In the genomic region with DNA sequence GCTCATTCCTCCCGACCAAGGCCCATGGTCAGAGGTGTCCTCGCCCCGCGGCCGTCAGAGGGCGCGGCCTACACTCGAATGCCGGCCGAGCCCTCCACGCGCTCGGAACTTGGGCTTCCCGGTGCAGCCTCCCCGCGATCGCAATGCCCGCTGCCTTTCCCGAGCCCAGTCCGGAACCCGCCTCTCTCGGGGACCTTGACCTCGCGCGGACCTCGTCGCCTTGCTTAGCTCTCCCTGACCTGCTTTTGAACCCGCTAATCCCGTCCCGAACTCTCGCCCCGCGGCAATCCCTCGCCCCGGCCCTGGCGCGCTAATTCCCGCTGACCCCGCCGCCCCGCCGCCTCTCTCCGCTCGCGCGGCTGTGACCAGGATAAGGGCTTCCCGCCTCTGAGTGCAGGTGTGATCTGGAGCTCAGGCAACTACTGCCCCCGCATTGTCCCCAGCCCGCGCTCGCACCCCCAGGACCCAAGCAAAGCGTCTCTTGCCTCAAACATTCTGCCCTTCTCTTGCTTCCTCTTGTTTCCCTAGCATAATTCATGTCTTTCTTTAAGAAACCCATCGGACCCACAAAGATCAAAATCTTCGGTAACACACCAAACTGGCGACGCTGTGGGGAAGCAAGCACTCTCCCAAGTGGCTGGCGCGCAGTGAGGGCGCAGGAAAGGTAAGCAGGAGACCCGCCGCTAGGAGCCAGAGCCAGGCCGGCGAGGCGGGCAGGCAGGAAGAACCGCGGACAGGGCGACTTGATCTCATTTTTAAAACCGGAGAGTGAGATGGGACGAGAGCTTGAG, we compare ENCODE assay signal across 11 cellular contexts. TPM values are rescaled to one million over a fixed set of nuclear protein-coding genes. Genes with fewer than 3 reads are reported as not detected.
DNase-seq lines count a peak whose midpoint lies in the region; TF ChIP-seq lines count a peak whose summit lies in the region.
"Had no signal": no experiment of that assay in that cellular context is flagged by ENCODE, and none has a peak within 500 bp of the region (broad histone marks: within the 10 kb centered on the region; RNA-seq: fewer than 3 reads in every experiment).

No MANE protein-coding gene starts in this region.

- peak overlapping the region; percentile 67 for H3K4me2 ChIP-seq in mesendoderm (ENCODE audit: low read length)
- H3K4me2 ChIP-seq: PC-9 had no signal

- WGBS in mesendoderm (ENCODE audit: extremely low coverage, insufficient coverage, low lambda C conversion rate), result no CpG with 5 or more reads among the region's 69 CpGs

- peaks cover 90% of the 10 kb centered on the region for H3K27me3 Mint-ChIP-seq in activated naive CD4-positive, alpha-beta T cell treated with anti-CD3 and anti-CD28 coated beads, Interleukin-2, amount 10 ng/mL, durations not matched to agents 7 days and 5 days
- H3K27me3 Mint-ChIP-seq in type B pancreatic cell, result peaks cover 99% of the 10 kb centered on the region

- no peak overlapping the region for H3K9ac ChIP-seq in duodenal mucosa (ENCODE audit: low read depth in 1 of 2, low read length in 2 of 2)
- peak overlapping the region; percentile 32 for H3K9ac ChIP-seq in mesendoderm (ENCODE audit: low read length)

- H4K8ac ChIP-seq in mesendoderm (ENCODE audit: low read depth, low read length), result no peak overlapping the region

- H3K36me3 ChIP-seq in duodenal mucosa (ENCODE audit: control insufficient read depth in 1 of 2, insufficient read depth in 2 of 2, low read length in 2 of 2), result no peaks in the 10 kb centered on the region
- H3K36me3 ChIP-seq in mesendoderm (ENCODE audit: control insufficient read depth, insufficient read depth, low read length), result no peaks in the 10 kb centered on the region
- H3K36me3 ChIP-seq: BE2C had no signal

- H3K4me3 Mint-ChIP-seq in activated naive CD4-positive, alpha-beta T cell treated with anti-CD3 and anti-CD28 coated beads, Interleukin-2, amount 10 ng/mL, durations not matched to agents 7 days and 5 days, result peak overlapping the region; percentile 36
- H3K4me3 Mint-ChIP-seq in type B pancreatic cell, result peak overlapping the region; percentile 82

- CTCF ChIA-PET in activated naive CD4-positive, alpha-beta T cell treated with anti-CD3 and anti-CD28 coated beads, Interleukin-2, amount 10 ng/mL, durations not matched to agents 7 days and 5 days (lab: Charles Lee), result interaction anchor here (0.9 to 1.7 kb wide), 2 partner anchors 25 to 102 kb away, joined by 3 to 4 read pairs; no protein-coding TSS in a partner anchor

- no peak overlapping the region for H2BK5ac ChIP-seq in mesendoderm (ENCODE audit: low read length)

- H2BK15ac ChIP-seq in mesendoderm (replicated peaks; ENCODE audit: low read depth), result no peak overlapping the region

- peaks cover 6% of the 10 kb centered on the region for H3K36me3 Mint-ChIP-seq in activated naive CD4-positive, alpha-beta T cell treated with anti-CD3 and anti-CD28 coated beads, Interleukin-2, amount 10 ng/mL, durations not matched to agents 7 days and 5 days
- H3K36me3 Mint-ChIP-seq in type B pancreatic cell, result peaks cover 7% of the 10 kb centered on the region

- H3K79me2 ChIP-seq in mesendoderm (ENCODE audit: control insufficient read depth, insufficient read depth, low read length), result no peaks in the 10 kb centered on the region

- H3K79me1 ChIP-seq in mesendoderm (ENCODE audit: low read length), result no peaks in the 10 kb centered on the region

- H3K56ac ChIP-seq in mesendoderm (ENCODE audit: low read length), result peak overlapping the region; percentile 66

- H4K5ac ChIP-seq in mesendoderm (ENCODE audit: low read length), result no peak overlapping the region

- H3K4me1 ChIP-seq in duodenal mucosa (ENCODE audit: control insufficient read depth in 1 of 2, insufficient read depth in 2 of 2, low read length in 2 of 2), result peaks cover 11 to 23% of the 10 kb centered on the region in 2 donors
- H3K4me1 ChIP-seq in mesendoderm (ENCODE audit: control insufficient read depth, low read depth, low read length), result no peaks in the 10 kb centered on the region
- H3K4me1 ChIP-seq: BE2C had no signal

- DNase-seq in activated naive CD4-positive, alpha-beta T cell treated with anti-CD3 and anti-CD28 coated beads, Interleukin-2, amount 10 ng/mL, durations not matched to agents 7 days and 5 days, result no peak
- DNase-seq in activated naive CD4-positive, alpha-beta T cell (lab: John Stamatoyannopoulos, UW), result no peak
- DNase-seq in mesendoderm (peak; percentile 82), type B pancreatic cell (ENCODE audit: extremely low spot score, unreplicated experiment) (peak; percentile 69), 8988T (no peak), NCI-H2081 treated with DMSO at 0.1 percent for 48 hours (lab: John Stamatoyannopoulos, UW) (no peak), foreskin melanocyte (no peak)
- DNase-seq: BE2C, Kasumi-1, PC-9 had no signal

- no peak overlapping the region for H2BK120ac ChIP-seq in mesendoderm (ENCODE audit: low read depth, low read length)

- H3K4me3 ChIP-seq in duodenal mucosa (ENCODE audit: low read depth in 1 of 2, low read length in 2 of 2) (peak overlapping the region; percentile 38 to 43), mesendoderm (ENCODE audit: low read length) (no peak overlapping the region)
- H3K4me3 ChIP-seq: PC-9 had no signal

- no peak for TF ChIP-seq CTCF in type B pancreatic cell (conservative IDR thresholded peaks at IDR 0.05)

- no peak overlapping the region for H3K23ac ChIP-seq in mesendoderm (ENCODE audit: low read length)

- H3K18ac ChIP-seq in mesendoderm (ENCODE audit: low read length), result no peak overlapping the region

- H3K27ac Mint-ChIP-seq in activated naive CD4-positive, alpha-beta T cell treated with anti-CD3 and anti-CD28 coated beads, Interleukin-2, amount 10 ng/mL, durations not matched to agents 7 days and 5 days, result peak overlapping the region; percentile 85
- peak overlapping the region; percentile 22 for H3K27ac Mint-ChIP-seq in type B pancreatic cell

- no peaks in the 10 kb centered on the region for H3K9me3 Mint-ChIP-seq in activated naive CD4-positive, alpha-beta T cell treated with anti-CD3 and anti-CD28 coated beads, Interleukin-2, amount 10 ng/mL, durations not matched to agents 7 days and 5 days
- H3K9me3 Mint-ChIP-seq in type B pancreatic cell, result no peaks in the 10 kb centered on the region

- H3K4ac ChIP-seq in mesendoderm (ENCODE audit: low read depth, low read length), result no peak overlapping the region

- H3K9me3 ChIP-seq in duodenal mucosa (ENCODE audit: control insufficient read depth in 1 of 2, low read length in 2 of 2), result no peaks in the 10 kb centered on the region
- H3K9me3 ChIP-seq: BE2C had no signal

- H3K27ac ChIP-seq in duodenal mucosa (ENCODE audit: low read depth, low read length) (no peak overlapping the region), mesendoderm (ENCODE audit: low read depth, low read length) (no peak overlapping the region)
- H3K27ac ChIP-seq: PC-9 had no signal

- H2AK5ac ChIP-seq in mesendoderm (ENCODE audit: low read length), result no peak overlapping the region

- peaks cover 82 to 91% of the 10 kb centered on the region in 2 donors for H3K27me3 ChIP-seq in duodenal mucosa (ENCODE audit: control insufficient read depth in 1 of 2, insufficient read depth in 2 of 2, low read length in 2 of 2)
- H3K27me3 ChIP-seq in mesendoderm (ENCODE audit: insufficient read depth, low read length, poor library complexity), result peaks cover 81% of the 10 kb centered on the region
- H3K27me3 ChIP-seq: BE2C had no signal

- H3K4me1 Mint-ChIP-seq in activated naive CD4-positive, alpha-beta T cell treated with anti-CD3 and anti-CD28 coated beads, Interleukin-2, amount 10 ng/mL, durations not matched to agents 7 days and 5 days, result peaks cover 28% of the 10 kb centered on the region
- peaks cover 15% of the 10 kb centered on the region for H3K4me1 Mint-ChIP-seq in type B pancreatic cell (ENCODE audit: unreplicated experiment)

RNA-seq across cellular contexts. Expression of gene VAX2, which starts 11.3 kb away (rescaled TPM):
- polyA plus RNA-seq in mesendoderm (2013, experiment 1 of 2), result 0.04 TPM
- polyA plus RNA-seq in mesendoderm (2013, experiment 2 of 2), result 0.03 TPM
- total RNA-seq in type B pancreatic cell (ENCODE audit: low replicate concordance), result 1.2 and 1.3 TPM in 2 replicates
- total RNA-seq: PC-9 had no signal

RNA-seq across cellular contexts. Expression of gene ATP6V1B1, which starts 46.6 kb away (rescaled TPM):
- not detected for polyA plus RNA-seq in mesendoderm (2013, experiment 1 of 2)
- not detected for polyA plus RNA-seq in mesendoderm (2013, experiment 2 of 2)
- total RNA-seq in type B pancreatic cell (ENCODE audit: low replicate concordance), result 6.3 and 8.6 TPM in 2 replicates

RNA-seq across cellular contexts. Expression of gene CD207, which starts 53.5 kb away (rescaled TPM):
- polyA plus RNA-seq in mesendoderm (2013, experiment 1 of 2), result not detected
- not detected for polyA plus RNA-seq in mesendoderm (2013, experiment 2 of 2)
- not detected in 2 replicates for total RNA-seq in type B pancreatic cell (ENCODE audit: low replicate concordance)
- total RNA-seq: PC-9 had no signal

Comparison
In these comparisons a context has a peak if more than half of its experiments do, and no peak if none do; other contexts are left out.
1. DNase-seq: peak in mesendoderm (single experiment) and type B pancreatic cell (single experiment); none in activated naive CD4-positive, alpha-beta T cell treated with anti-CD3 and anti-CD28 coated beads, Interleukin-2, amount 10 ng/mL, durations not matched to agents 7 days and 5 days (single experiment), activated naive CD4-positive, alpha-beta T cell (0 of 4), 8988T (single experiment), NCI-H2081 treated with DMSO at 0.1 percent for 48 hours (single experiment) and foreskin melanocyte (single experiment).